ENCODE assay signal across 24 cellular contexts in genomic region chr6:51526049-51526448, GRCh38.
"Had no signal": no experiment of that assay in that cellular context is flagged by ENCODE, and none has a peak within 500 bp of the region (broad histone marks: within the 10 kb centered on the region; RNA-seq: fewer than 3 reads in every experiment).

No MANE protein-coding gene starts in this region.

- ATAC-seq: Panc1, PC-3, SK-N-SH treated with all-trans-retinoic acid at 6 μM for 48 hours, T-helper 17 cell had no signal

- H3K27me3 ChIP-seq: SJCRH30 had no signal

- H3K9me3 ChIP-seq: SJCRH30 had no signal

- H3K4me1 ChIP-seq: SJCRH30 had no signal

- H3K27ac ChIP-seq: RWPE1, SJCRH30 had no signal

- DNase-seq: KBM-7; NCI-H1092; NCI-H1105 treated with DMSO at 0.1 percent for 48 hours; NCI-H1417 treated with DMSO at 0.1 percent for 48 hours; NCI-H146; NCI-H1694 treated with DMSO at 0.1 percent for 48 hours; NCI-H1930; NCI-H2081; NCI-H2107; NCI-H226; NCI-H446; NCI-H510A; NCI-H524 treated with DMSO at 0.1 percent for 48 hours; NCI-H69; NCI-H774; NK-92 treated with Interleukin-12 subunit alpha and Interleukin-12 subunit beta, amount 100 ng/mL, for 24 hours; PC-3; SHP77 treated with DMSO at 0.1 percent for 48 hours; SJCRH30; T-helper 1 cell; T-helper 17 cell had no signal

- H3K4me3 ChIP-seq: SJCRH30 had no signal

- H3K36me3 ChIP-seq: SJCRH30 had no signal
